9 cellular contexts compared by ENCODE assay signal in the genomic region with DNA sequence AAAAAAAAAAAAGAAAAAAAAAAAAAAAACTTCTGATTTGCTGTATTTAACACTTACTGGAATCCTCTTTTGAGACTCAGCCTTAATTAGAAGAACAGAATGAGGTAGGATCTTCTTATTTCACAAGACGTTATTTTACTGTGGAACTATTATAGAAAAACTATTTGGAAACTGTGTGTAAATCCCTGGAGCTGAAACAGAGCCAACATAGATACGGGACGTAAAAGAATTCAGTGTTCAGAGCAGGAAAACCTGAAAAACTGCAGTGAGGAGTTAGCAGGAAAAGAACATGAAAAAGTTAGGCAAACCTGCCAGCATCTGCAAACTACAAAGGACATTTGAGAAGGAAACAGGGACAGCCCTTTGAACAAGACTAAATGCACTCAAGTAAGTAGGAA. TPM values are rescaled to one million over a fixed set of nuclear protein-coding genes. Genes with fewer than 3 reads are reported as not detected.
A peak's percentile ranks its signal among the peaks of the same experiment; 100 is the strongest.
DNase-seq lines count a peak whose midpoint lies in the region; ATAC-seq, FAIRE-seq and TF ChIP-seq lines count a peak whose summit lies in the region.
"Had no signal": no experiment of that assay in that cellular context is flagged by ENCODE, and none has a peak within 500 bp of the region (broad histone marks: within the 10 kb centered on the region; RNA-seq: fewer than 3 reads in every experiment).

No MANE protein-coding gene starts in this region.

- H3K27ac Mint-ChIP-seq in activated T-cell treated with anti-CD3 and anti-CD28 coated beads, Interleukin-2, amount 50 U/mL, for 72 hours = peak overlapping the region; percentile 96
- H3K27ac Mint-ChIP-seq in astrocyte (ENCODE audit: unreplicated experiment) = peak overlapping the region; percentile 88

- 17 to 19% methylated on average over 3 of the region's 3 CpGs for whole genome bisulfite sequencing in thyroid gland, 2 donors

- no peaks in the 10 kb centered on the region for H4K20me1 ChIP-seq in astrocyte (ENCODE audit: insufficient read depth, low read length)

- H3K4me1 ChIP-seq in astrocyte (ENCODE audit: insufficient read depth, low read length) (peaks cover 7% of the 10 kb centered on the region), kidney (ENCODE audit: control insufficient read depth in 1 of 2, insufficient read depth in 1 of 2, low read depth in 1 of 2, low read length in 2 of 2) (peaks cover 0 to 5% of the 10 kb centered on the region in 2 donors), thyroid gland (peaks cover 15 to 17% of the 10 kb centered on the region in 2 donors)

- no peak overlapping the region for H2AFZ ChIP-seq in astrocyte (ENCODE audit: low read depth, low read length)

- H3K36me3 ChIP-seq in astrocyte (ENCODE audit: insufficient read depth, low read length) (no peaks in the 10 kb centered on the region), kidney (ENCODE audit: control insufficient read depth in 1 of 2, insufficient read depth in 2 of 2, low read length in 2 of 2) (no peaks in the 10 kb centered on the region), thyroid gland (no peaks in the 10 kb centered on the region)

- H3K27ac ChIP-seq in astrocyte (ENCODE audit: low read depth, low read length) (no peak overlapping the region), kidney (ENCODE audit: low read depth in 2 of 2, low read length in 2 of 2) (peak overlapping the region; percentile 32 to 43), thyroid gland (peak overlapping the region; percentile 88 to 95 (median 91))

- no peak for FAIRE-seq in astrocyte (lab: Jason Lieb, UNC)
- no peak for FAIRE-seq in kidney (lab: Jason Lieb, UNC)

- H3K36me3 Mint-ChIP-seq in activated T-cell treated with anti-CD3 and anti-CD28 coated beads, Interleukin-2, amount 50 U/mL, for 72 hours (ENCODE audit: insufficient read depth in 2 of 2) = peaks cover under 1% of the 10 kb centered on the region in 2 donors
- H3K36me3 Mint-ChIP-seq in astrocyte (ENCODE audit: low read depth, unreplicated experiment) = no peaks in the 10 kb centered on the region

- no peak for ATAC-seq in activated T-cell treated with anti-CD3 and anti-CD28 coated beads, Interleukin-2, amount 50 U/mL, for 72 hours (replicated peaks in 1 of 2)

- DNase-seq in activated T-cell treated with anti-CD3 and anti-CD28 coated beads, Interleukin-2, amount 50 U/mL, for 72 hours = no peak
- no peak for DNase-seq in activated T-cell treated with anti-CD3 and anti-CD28 coated beads, Interleukin-2, amount 50 U/mL, for 48 hours
- DNase-seq in astrocyte (ENCODE audit: low read depth) (no peak), kidney (no peak), thyroid gland (no peak), H4 (ENCODE audit: low spot score) (no peak), amygdala (lab: John Stamatoyannopoulos, UW) (no peak), AG20443 (ENCODE audit: low spot score) (no peak)
- DNase-seq: glutamatergic neuron had no signal

- no peak overlapping the region for H3K4me3 ChIP-seq in astrocyte (ENCODE audit: insufficient read depth, low read depth, low read length)
- H3K4me3 ChIP-seq in kidney (ENCODE audit: low read length in 2 of 2) = peak overlapping the region; percentile 42 to 55
- H3K4me3 ChIP-seq in thyroid gland (replicated peaks in 1 of 3) = no peak overlapping the region

- no peak for TF ChIP-seq POLR2A in thyroid gland (IDR thresholded peaks at IDR 0.05)

- peak overlapping the region; percentile 70 to 93 for H3K4me3 Mint-ChIP-seq in activated T-cell treated with anti-CD3 and anti-CD28 coated beads, Interleukin-2, amount 50 U/mL, for 72 hours
- H3K4me3 Mint-ChIP-seq in astrocyte (ENCODE audit: unreplicated experiment) = peak overlapping the region; percentile 66

- TF ChIP-seq CTCF in astrocyte (IDR thresholded peaks at IDR 0.05; ENCODE audit: insufficient read depth, low read depth, low read length) (no peak), kidney (IDR thresholded peaks at IDR 0.05; ENCODE audit: borderline replicate concordance, extremely low read depth, insufficient read depth) (no peak), thyroid gland (IDR thresholded peaks at IDR 0.05) (no peak)

- peaks cover 11% of the 10 kb centered on the region for H3K79me2 ChIP-seq in astrocyte (ENCODE audit: insufficient read depth, low read length)

- peaks cover 43% of the 10 kb centered on the region for H3K4me1 Mint-ChIP-seq in activated T-cell treated with anti-CD3 and anti-CD28 coated beads, Interleukin-2, amount 50 U/mL, for 72 hours (ENCODE audit: low read depth)
- H3K4me1 Mint-ChIP-seq in astrocyte (ENCODE audit: low read depth, unreplicated experiment) = peaks cover 22% of the 10 kb centered on the region

- no peaks in the 10 kb centered on the region for H3K27me3 Mint-ChIP-seq in activated T-cell treated with anti-CD3 and anti-CD28 coated beads, Interleukin-2, amount 50 U/mL, for 72 hours (ENCODE audit: low read depth)
- no peaks in the 10 kb centered on the region for H3K27me3 Mint-ChIP-seq in astrocyte (ENCODE audit: low read depth, unreplicated experiment)

- H3K9me3 Mint-ChIP-seq in activated T-cell treated with anti-CD3 and anti-CD28 coated beads, Interleukin-2, amount 50 U/mL, for 72 hours = no peaks in the 10 kb centered on the region
- H3K9me3 Mint-ChIP-seq in astrocyte (ENCODE audit: unreplicated experiment) = no peaks in the 10 kb centered on the region

- H3K9ac ChIP-seq in astrocyte (ENCODE audit: low read length) = peak overlapping the region; percentile 5
- H3K9ac ChIP-seq in kidney (ENCODE audit: low read length in 2 of 2) = peak overlapping the region in 1 of 2 donors; percentile 52

- no peaks in the 10 kb centered on the region for H3K9me3 ChIP-seq in astrocyte (ENCODE audit: insufficient read depth, low read depth, low read length)
- no peaks in the 10 kb centered on the region for H3K9me3 ChIP-seq in kidney (ENCODE audit: control insufficient read depth in 1 of 2, low read length in 2 of 2)
- H3K9me3 ChIP-seq in thyroid gland = no peaks in the 10 kb centered on the region

- no peak overlapping the region for H3K4me2 ChIP-seq in astrocyte (ENCODE audit: low read length)

- intact Hi-C loops in kidney (cut with DNase I) (no loop called here), thyroid gland (cut with DNase I) (no loop called here)

- H3K27me3 ChIP-seq in astrocyte (ENCODE audit: insufficient read depth, low read length) (no peaks in the 10 kb centered on the region), thyroid gland (no peaks in the 10 kb centered on the region)

RNA-seq across cellular contexts. Expression of a gene that starts 3.4 kb away (rescaled TPM):
- total RNA-seq in activated T-cell treated with anti-CD3 and anti-CD28 coated beads, Interleukin-2, amount 50 U/mL, for 72 hours = 10 to 100 TPM; 66.4 to 67.2 TPM
- total RNA-seq in astrocyte (54.6 and 57.9 TPM in 2 replicates), kidney (60.9 TPM), thyroid gland (10 to 100 TPM; 18.0 to 42.8 (median 27.8) TPM)
- polyA plus RNA-seq in kidney (ENCODE audit: insufficient read depth, low read depth, low replicate concordance) = 5.0 TPM
- total RNA-seq in H4 (2014; rRNA removed; shearing (Covaris generic)) = 8.1 and 9.7 TPM in 2 replicates

Comparison
In these comparisons a context has a peak if more than half of its experiments do, and no peak if none do; other contexts are left out.
1. H3K4me3 ChIP-seq: peak in kidney (2 of 2); none in astrocyte (single experiment) and thyroid gland (0 of 3).